In the genomic region with DNA sequence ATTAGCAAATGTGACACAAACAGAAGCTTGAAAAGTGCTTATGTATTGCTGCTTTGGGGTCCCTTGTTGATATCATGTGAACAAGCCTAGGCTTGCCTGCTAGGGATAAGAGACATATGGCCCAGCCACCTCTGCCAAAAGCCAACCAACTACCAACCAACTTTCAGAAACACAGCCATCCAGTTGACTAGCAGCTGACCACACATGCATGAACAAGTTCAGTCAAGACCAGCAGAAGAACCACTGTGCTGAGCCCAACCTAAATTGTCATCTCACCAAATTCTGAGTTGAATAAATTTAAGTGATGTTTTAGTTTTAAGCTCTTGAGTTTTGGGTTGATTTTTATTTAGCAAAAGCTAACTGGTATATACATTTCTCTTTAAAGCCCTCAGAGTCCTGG, we compare ENCODE assay signal across 33 cellular contexts. TPM values are rescaled to one million over a fixed set of nuclear protein-coding genes. Genes with fewer than 3 reads are reported as not detected.
"Had no signal": no experiment of that assay in that cellular context is flagged by ENCODE, and none has a peak within 500 bp of the region (broad histone marks: within the 10 kb centered on the region; RNA-seq: fewer than 3 reads in every experiment).

No MANE protein-coding gene starts in this region.

- H3K9me3 Mint-ChIP-seq: nephron had no signal

- H3K9me3 ChIP-seq: colonic mucosa, mucosa of descending colon, prostate gland had no signal

- H2AFZ ChIP-seq: hepatocyte, neural progenitor cell had no signal

- H3K4me2 ChIP-seq: hepatocyte, neural progenitor cell had no signal

- H3K36me3 ChIP-seq: esophagus muscularis mucosa, gastroesophageal sphincter, heart left ventricle, neural progenitor cell, prostate gland, right atrium auricular region, thoracic aorta, tibial nerve, upper lobe of left lung had no signal

- H3K27me3 ChIP-seq: colonic mucosa had no signal

- H3K79me2 ChIP-seq: hepatocyte had no signal

- FAIRE-seq: endothelial cell of umbilical vein, kidney, urothelium cell line had no signal

- H3K36me3 Mint-ChIP-seq: mesothelial cell of epicardium, neural progenitor cell had no signal

- H3K9ac ChIP-seq: neural progenitor cell had no signal

- DNase-seq: colonic mucosa; effector CD8-positive, alpha-beta T cell; foreskin keratinocyte; heart left ventricle; kidney; mesenchymal stem cell; mucosa of descending colon; naive B cell; stimulated activated CD4-positive, alpha-beta T cell treated with anti-CD3 and anti-CD28 coated beads, Interleukin-15, amount 100 ng/mL, for 24 hours; stimulated activated CD4-positive, alpha-beta T cell treated with anti-CD3 and anti-CD28 coated beads, Interleukin-2, amount 100 ng/mL, for 48 hours; stimulated activated naive B cell treated with anti-CD40 and anti-IgM and Interleukin-4, amounts not matched to agents 10 μg/mL and 1 μg/mL and 100 μg/mL, for 72 hours; upper lobe of left lung had no signal

- H3K27ac ChIP-seq: colonic mucosa, esophagus muscularis mucosa, foreskin keratinocyte, gastroesophageal sphincter, heart left ventricle, hepatocyte, neural progenitor cell, prostate gland, right atrium auricular region, skin epidermis, thoracic aorta, tibial nerve, upper lobe of left lung had no signal

- H3K4me3 ChIP-seq: colonic mucosa, esophagus muscularis mucosa, gastroesophageal sphincter, heart left ventricle, hepatocyte, lung, mucosa of descending colon, neural progenitor cell, prostate gland, right atrium auricular region, skin epidermis, thoracic aorta, tibial nerve, upper lobe of left lung had no signal

- H3K4me3 Mint-ChIP-seq: dendritic cell treated with granulocyte-macrophage colony-stimulating factor and Interleukin-4, amounts not matched to agents 40 ng/mL and 50 ng/mL, for 4 days; mesothelial cell of epicardium; naive B cell; nephron; neural progenitor cell; stimulated activated naive B cell treated with anti-CD40 and anti-IgM and Interleukin-4, amounts not matched to agents 10 μg/mL and 1 μg/mL and 100 μg/mL, for 72 hours; stimulated activated naive CD8-positive, alpha-beta T cell treated with anti-CD3 and anti-CD28 coated beads, Interleukin-15, Interleukin-2, amounts not matched to agents 100 ng/mL and 50 ng/mL, for 24 hours had no signal

- ATAC-seq: foreskin keratinocyte; gastroesophageal sphincter; heart left ventricle; left lobe of liver; mucosa of descending colon; stimulated activated naive B cell treated with anti-CD40 and anti-IgM and Interleukin-4, amounts not matched to agents 10 μg/mL and 1 μg/mL and 100 μg/mL, for 72 hours had no signal

- H3K4me1 Mint-ChIP-seq: mesothelial cell of epicardium; nephron; neural progenitor cell; stimulated activated naive B cell treated with anti-CD40 and anti-IgM and Interleukin-4, amounts not matched to agents 10 μg/mL and 1 μg/mL and 100 μg/mL, for 72 hours had no signal

- H3K4me1 ChIP-seq: colonic mucosa, esophagus muscularis mucosa, foreskin keratinocyte, gastroesophageal sphincter, neural progenitor cell, prostate gland, right atrium auricular region, tibial nerve had no signal

- H3K27ac Mint-ChIP-seq: dendritic cell treated with granulocyte-macrophage colony-stimulating factor and Interleukin-4, amounts not matched to agents 40 ng/mL and 50 ng/mL, for 4 days; mesothelial cell of epicardium; naive B cell; nephron; neural progenitor cell; stimulated activated naive B cell treated with anti-CD40 and anti-IgM and Interleukin-4, amounts not matched to agents 10 μg/mL and 1 μg/mL and 100 μg/mL, for 72 hours; stimulated activated naive CD8-positive, alpha-beta T cell treated with anti-CD3 and anti-CD28 coated beads, Interleukin-15, Interleukin-2, amounts not matched to agents 100 ng/mL and 50 ng/mL, for 24 hours had no signal

RNA-seq across cellular contexts. Expression of a gene that starts 3.5 kb away (rescaled TPM):
- total RNA-seq: endothelial cell of umbilical vein, foreskin keratinocyte, heart left ventricle, kidney, osteocyte, right atrium auricular region, tibial nerve had no signal
- polyA plus RNA-seq: fibroblast of lung, foreskin keratinocyte had no signal

RNA-seq across cellular contexts. Expression of a gene that starts 45.3 kb away (rescaled TPM):
- total RNA-seq: endothelial cell of umbilical vein, epithelial cell of proximal tubule, esophagus muscularis mucosa, fibroblast of lung, foreskin keratinocyte, gastroesophageal sphincter, heart left ventricle, kidney, left lobe of liver, liver, mesothelial cell of epicardium, osteocyte, right atrium auricular region, thoracic aorta had no signal
- polyA plus RNA-seq: endothelial cell of umbilical vein, fibroblast of lung, liver had no signal
